In the genomic region with DNA sequence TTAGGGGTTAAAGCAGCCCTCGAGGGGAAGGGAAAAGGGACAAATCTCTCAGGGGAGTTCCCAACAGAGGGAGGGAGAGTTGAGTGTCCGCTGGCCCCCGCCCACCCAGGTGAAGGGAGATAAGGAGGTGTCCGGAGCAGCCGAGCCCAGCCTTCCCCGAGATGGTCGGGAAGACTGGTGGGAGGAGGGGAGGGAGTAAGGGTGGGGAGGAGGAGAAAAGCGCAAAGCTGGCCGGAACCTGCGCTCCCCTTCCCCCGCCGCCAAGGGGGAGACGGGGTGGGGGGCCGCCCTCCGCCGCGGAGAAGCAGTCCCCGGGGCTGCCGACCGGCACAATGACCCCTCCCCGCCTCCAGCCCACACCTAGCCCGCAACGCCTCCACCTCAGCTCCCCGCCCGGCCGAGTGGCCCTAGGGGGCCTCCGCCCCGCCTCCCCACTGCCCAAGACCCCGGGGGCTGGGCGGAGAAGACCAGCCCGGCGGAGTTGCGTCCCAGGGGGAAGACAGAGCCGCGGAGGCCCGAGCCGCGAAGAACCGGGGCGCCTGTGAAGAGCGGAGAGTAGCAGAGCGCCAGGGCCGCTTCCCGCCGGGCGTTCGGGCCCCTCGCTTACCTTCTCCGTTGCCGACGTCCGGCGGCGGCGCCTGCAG, we compare ENCODE assay signal across 8 cellular contexts. TPM values are rescaled to one million over a fixed set of nuclear protein-coding genes. Genes with fewer than 3 reads are reported as not detected.
DNase-seq lines count a peak whose midpoint lies in the region; ATAC-seq and TF ChIP-seq lines count a peak whose summit lies in the region.

No MANE protein-coding gene starts in this region.

- peak overlapping the region; percentile 87 to 100 (median 99) for H3K4me3 Mint-ChIP-seq in IgD-negative memory B cell

- H3K4me1 Mint-ChIP-seq in IgD-negative memory B cell = peaks cover 27 to 35% (median 35%) of the 10 kb centered on the region in 3 donors

- no peak for TF ChIP-seq CTCF in VCaP (conservative IDR thresholded peaks at IDR 0.05)

- peak; percentile 16 for ATAC-seq in GM21619 (IDR thresholded peaks at IDR 0.05; ENCODE audit: unreplicated experiment)

- no peaks in the 10 kb centered on the region for H3K9me3 Mint-ChIP-seq in IgD-negative memory B cell

- H3K36me3 Mint-ChIP-seq in IgD-negative memory B cell = no peaks in the 10 kb centered on the region

- H3K27me3 Mint-ChIP-seq in IgD-negative memory B cell = no peaks in the 10 kb centered on the region

- H3K27ac Mint-ChIP-seq in IgD-negative memory B cell = peak overlapping the region; percentile 88 to 95 (median 92)

- DNase-seq in Daoy (ENCODE audit: low read depth) (peak; percentile 44), cerebellum (ENCODE audit: low spot score) (peak; percentile 34), left kidney (ENCODE audit: low read depth, low spot score) (peak; percentile 86), medulla oblongata (ENCODE audit: extremely low spot score) (no peak)
- peak; percentile 45 for DNase-seq in stimulated activated CD4-positive, alpha-beta T cell treated with anti-CD3 and anti-CD28 coated beads, Interleukin-4, amount 100 ng/mL, for 24 hours

- H3K27ac ChIP-seq in VCaP = peak overlapping the region; percentile 98

RNA-seq across cellular contexts. Expression of gene RSF1, which starts 0.5 kb away (rescaled TPM):
- total RNA-seq in Daoy (2014; rRNA removed; shearing (Covaris generic)) = 13.2 and 27.5 TPM in 2 replicates
- polyA plus RNA-seq in IgD-negative memory B cell = 57.0 TPM
- 66.1 TPM for total RNA-seq in cerebellum

RNA-seq across cellular contexts. Expression of gene AAMDC, which starts 0.9 kb away (rescaled TPM):
- total RNA-seq in Daoy (2014; rRNA removed; shearing (Covaris generic)) = 15.1 and 19.4 TPM in 2 replicates
- 16.9 TPM for polyA plus RNA-seq in IgD-negative memory B cell
- 8.3 TPM for total RNA-seq in cerebellum
